Comparison of ENCODE assay signal across 17 cellular contexts in genomic region chr3:54168451-54168850, GRCh38. TPM values are rescaled to one million over a fixed set of nuclear protein-coding genes. Genes with fewer than 3 reads are reported as not detected.
DNase-seq lines count a peak whose midpoint lies in the region; FAIRE-seq and TF ChIP-seq lines count a peak whose summit lies in the region.
"Had no signal": no experiment of that assay in that cellular context is flagged by ENCODE, and none has a peak within 500 bp of the region (broad histone marks: within the 10 kb centered on the region; RNA-seq: fewer than 3 reads in every experiment).

No MANE protein-coding gene starts in this region.

- H3K56ac ChIP-seq in H1 (replicated peaks; ENCODE audit: insufficient read length, low read depth, low read length): no peak overlapping the region

- TF ChIP-seq POLR2A in H1 (IDR thresholded peaks at IDR 0.05; ENCODE audit: control extremely low read depth in 1 of 2, low read depth in 2 of 2, low read length in 2 of 2): no peak

- no peaks in the 10 kb centered on the region for H3K79me2 ChIP-seq in H1 (ENCODE audit: control insufficient read depth in 1 of 2, insufficient read depth in 2 of 2, low read length in 2 of 2)

- intact Hi-C loops in posterior vena cava (cut with DNase I): no loop called here

- no peak overlapping the region for H3K4me3 ChIP-seq in H1 (ENCODE audit: extremely low read depth in 1 of 4, insufficient read depth in 2 of 4, low read depth in 3 of 4, low read length in 4 of 4)
- H3K4me3 ChIP-seq: A549 had no signal

- no peak overlapping the region for H2BK5ac ChIP-seq in H1 (ENCODE audit: low read depth, low read length)

- TF ChIP-seq CTCF in H1 (IDR thresholded peaks at IDR 0.05; ENCODE audit: control extremely low read depth in 1 of 3, insufficient read depth in 1 of 3, low read depth in 1 of 3, low read length in 3 of 3) (no peak), D721Med (IDR thresholded peaks at IDR 0.05; ENCODE audit: insufficient read depth, missing control alignments) (no peak)

- H3K18ac ChIP-seq in H1 (ENCODE audit: extremely low read depth, low read length): no peak overlapping the region

- no peak overlapping the region for H4K8ac ChIP-seq in H1 (ENCODE audit: extremely low read depth, insufficient read depth, low read length)

- CTCF ChIA-PET in H1 (lab: Charles Lee; ENCODE audit: partially characterized antibody): interaction anchor here (1.0 to 1.4 kb wide), 2 partner anchors 22 kb away, joined by 4 read pairs; no protein-coding TSS in a partner anchor

- DNase-seq in NCI-H526 (lab: John Stamatoyannopoulos, UW) (peak; percentile 24 to 68), H1 (ENCODE audit: low read depth in 1 of 2, low spot score in 2 of 2) (no peak), islet precursor cell (peak; percentile 27), EL (no peak), posterior vena cava (ENCODE audit: low spot score) (no peak), D721Med (ENCODE audit: insufficient read length, low spot score) (no peak)
- DNase-seq in activated CD4-positive, alpha-beta T cell treated with anti-CD3 and anti-CD28 coated beads for 1 hour: no peak
- DNase-seq: BE2C; CD4-positive, alpha-beta memory T cell; DMS53; IMR-90; KBM-7 had no signal

- no peaks in the 10 kb centered on the region for H4K20me1 ChIP-seq in H1 (replicated peaks in 1 of 2; ENCODE audit: control insufficient read depth in 1 of 2, insufficient read depth in 2 of 2, low read length in 2 of 2)

- TF ChIP-seq RAD21 in H1 (IDR thresholded peaks at IDR 0.05 in 1 of 2, conservative IDR thresholded peaks at IDR 0.05 in 1 of 2; ENCODE audit: low read depth in 2 of 2, low read length in 2 of 2): no peak

- H3K9me3 ChIP-seq in H1 (ENCODE audit: insufficient read depth in 2 of 2, low read depth in 1 of 2, low read length in 1 of 2): 0 out of 4 replicates have a peak, but pooled peaks cover 0 to 2% of the 10 kb centered on the region in 2 experiments
- H3K9me3 ChIP-seq: A549, BE2C had no signal

- H2BK15ac ChIP-seq in H1 (ENCODE audit: low read length): no peak overlapping the region

- H3K79me1 ChIP-seq in H1 (ENCODE audit: low read depth, low read length): no peaks in the 10 kb centered on the region

- H2BK12ac ChIP-seq in H1 (ENCODE audit: low read depth, low read length): no peak overlapping the region

- peak; percentile 86 for FAIRE-seq in H1 (lab: Jason Lieb, UNC)
- FAIRE-seq in D721Med (lab: Jason Lieb, UNC): no peak
- FAIRE-seq: A549, G401.6, GM12891 had no signal

- H3K23me2 ChIP-seq in H1 (ENCODE audit: low read depth, low read length): no peaks in the 10 kb centered on the region; the same call in 1 of the 2 replicates

- WGBS in H1 (ENCODE audit: extremely low coverage in 1 of 2, insufficient coverage in 1 of 2, insufficient read length in 1 of 2, insufficient replicate concordance in 2 of 2, low coverage in 1 of 2, low lambda C conversion rate in 2 of 2, missing lambda C conversion rate in 1 of 2), 2 experiments: 100% methylated on average over 1 of the region's 1 CpG; no CpG with 5 or more reads in 1 of the 2 experiments

- H2BK120ac ChIP-seq in H1 (replicated peaks; ENCODE audit: low read depth, low read length): no peak overlapping the region

- H4K5ac ChIP-seq in H1 (ENCODE audit: insufficient read length, low read depth, low read length): no peak overlapping the region

- H3K27me3 ChIP-seq in H1 (replicated peaks in 1 of 4; ENCODE audit: control insufficient read depth in 3 of 4, extremely low read depth in 1 of 4, insufficient read depth in 3 of 4, low read length in 3 of 4): no peaks in the 10 kb centered on the region
- H3K27me3 ChIP-seq: BE2C had no signal

- no peak overlapping the region for H3K27ac ChIP-seq in H1 (ENCODE audit: low read depth, low read length)
- H3K27ac ChIP-seq: A549, C4-2B had no signal

- H4K91ac ChIP-seq in H1 (replicated peaks; ENCODE audit: insufficient read length, low read length): no peak overlapping the region

- H3K36me3 ChIP-seq in H1 (ENCODE audit: control insufficient read depth in 2 of 4, insufficient read depth in 4 of 4, low read length in 3 of 4): no peaks in the 10 kb centered on the region
- H3K36me3 ChIP-seq: BE2C had no signal

- H3K4me2 ChIP-seq in H1 (ENCODE audit: insufficient read depth in 1 of 2, low read depth in 2 of 2, low read length in 2 of 2): no peak overlapping the region
- H3K4me2 ChIP-seq: A549 had no signal

- POLR2A ChIA-PET in H1 (lab: Charles Lee; ENCODE audit: partially characterized antibody): no interaction called here

- no peak overlapping the region for H3K4ac ChIP-seq in H1 (replicated peaks; ENCODE audit: insufficient read length, low read depth, low read length)

- peaks cover 0 to 9% (median 3%) of the 10 kb centered on the region in 4 experiments; a peak in 5 of 7 replicates for H3K4me1 ChIP-seq in H1 (replicated peaks in 1 of 4; ENCODE audit: control insufficient read depth in 3 of 4, insufficient read depth in 4 of 4, low read length in 3 of 4)
- H3K4me1 ChIP-seq: A549, BE2C had no signal

- no peak overlapping the region for H3K14ac ChIP-seq in H1 (ENCODE audit: insufficient read length)

- no peak overlapping the region for H3K9ac ChIP-seq in H1 (replicated peaks in 1 of 4; ENCODE audit: extremely low read depth in 1 of 4, low read depth in 3 of 4, low read length in 3 of 4)

- TF ChIP-seq EP300 in H1 (IDR thresholded peaks at IDR 0.05; ENCODE audit: borderline replicate concordance in 1 of 2, low read depth in 2 of 2, low read length in 2 of 2): no peak

- no peak overlapping the region for H2BK20ac ChIP-seq in H1 (ENCODE audit: low read length)

- no peak overlapping the region for H3K23ac ChIP-seq in H1 (ENCODE audit: insufficient read length)

- no peak overlapping the region for H2AK5ac ChIP-seq in H1 (ENCODE audit: low read depth, low read length)

- H2AFZ ChIP-seq in H1 (ENCODE audit: low read length): no peak overlapping the region

TF ChIP-seq in H1, 55 proteins besides CTCF, POLR2A, EP300 and RAD21:
- TF ChIP-seq NRF1 (IDR thresholded peaks at IDR 0.05; ENCODE audit: low read depth, low read length) (no peak), SIN3A (conservative IDR thresholded peaks at IDR 0.05 in 1 of 2, IDR thresholded peaks at IDR 0.05 in 1 of 2; ENCODE audit: low read depth in 1 of 2, low read length in 2 of 2) (no peak), GTF2F1 (IDR thresholded peaks at IDR 0.05; ENCODE audit: borderline replicate concordance, low read depth, low read length) (no peak), SRF (IDR thresholded peaks at IDR 0.05; ENCODE audit: low read depth, low read length) (no peak), SP4 (IDR thresholded peaks at IDR 0.05; ENCODE audit: low read length) (no peak), TEAD4 (IDR thresholded peaks at IDR 0.05; ENCODE audit: low read depth, low read length) (no peak), CHD1 (IDR thresholded peaks at IDR 0.05; ENCODE audit: low read depth, low read length) (no peak), EGR1 (IDR thresholded peaks at IDR 0.05; ENCODE audit: borderline replicate concordance, low read depth, low read length) (no peak), SIRT6 (IDR thresholded peaks at IDR 0.05; ENCODE audit: low read length) (no peak), ZNF274 (IDR thresholded peaks at IDR 0.05; ENCODE audit: borderline replicate concordance, extremely low read depth, low read length) (no peak), SAP30 (IDR thresholded peaks at IDR 0.05; ENCODE audit: insufficient read depth, insufficient replicate concordance, low read length) (no peak)

RNA-seq across cellular contexts. Expression of gene CACNA2D3, which starts 46.1 kb away (rescaled TPM):
- 1.8 and 2.2 TPM in 2 replicates for total RNA-seq in H1 (2021; fragmentation: NEBNext Ultra II Directional; extraction: Animal tissue kit (Norgen Biotek cat#: 25700))
- polyA plus RNA-seq in H1 (2011; rRNA removed): 0.78 and 1.5 TPM in 2 replicates
- polyA plus RNA-seq in H1 (2011; cell fraction: cytosol; rRNA removed): 1.4 TPM
- 5.2 TPM for polyA plus RNA-seq in H1 (2011; cell fraction: nucleus; rRNA removed)
- polyA plus RNA-seq in H1 (2012, experiment 1 of 2): 0.99 to 2.0 TPM (median 1.7 TPM) in 4 replicates
- polyA plus RNA-seq in H1 (2012, experiment 2 of 2): 0.20 TPM
- 1.3 TPM for polyA plus RNA-seq in H1 (2013, experiment 1 of 2)
- polyA plus RNA-seq in H1 (2013, experiment 2 of 2): 1.0 TPM
- polyA minus RNA-seq in H1 (2011; rRNA and poly(A)+ RNA removed): 3.7 and 4.1 TPM in 2 replicates
- 0.81 TPM for polyA minus RNA-seq in H1 (2011; cell fraction: cytosol; rRNA and poly(A)+ RNA removed)
- polyA minus RNA-seq in H1 (2011; cell fraction: nucleus; rRNA and poly(A)+ RNA removed): 13.5 TPM
- 1 to 10 TPM; 2.0 to 4.0 TPM for total RNA-seq in posterior vena cava
- total RNA-seq: CD4-positive, alpha-beta memory T cell; HT-29 had no signal
- polyA plus RNA-seq: CD4-positive, alpha-beta memory T cell had no signal

Comparison
In these comparisons a context has a peak if more than half of its experiments do, and no peak if none do; other contexts are left out.
1. DNase-seq: peak in NCI-H526 (2 of 2) and islet precursor cell (single experiment); none in H1 (0 of 2), activated CD4-positive, alpha-beta T cell treated with anti-CD3 and anti-CD28 coated beads for 1 hour (single experiment), EL (single experiment), posterior vena cava (single experiment) and D721Med (single experiment).